In the genomic region with DNA sequence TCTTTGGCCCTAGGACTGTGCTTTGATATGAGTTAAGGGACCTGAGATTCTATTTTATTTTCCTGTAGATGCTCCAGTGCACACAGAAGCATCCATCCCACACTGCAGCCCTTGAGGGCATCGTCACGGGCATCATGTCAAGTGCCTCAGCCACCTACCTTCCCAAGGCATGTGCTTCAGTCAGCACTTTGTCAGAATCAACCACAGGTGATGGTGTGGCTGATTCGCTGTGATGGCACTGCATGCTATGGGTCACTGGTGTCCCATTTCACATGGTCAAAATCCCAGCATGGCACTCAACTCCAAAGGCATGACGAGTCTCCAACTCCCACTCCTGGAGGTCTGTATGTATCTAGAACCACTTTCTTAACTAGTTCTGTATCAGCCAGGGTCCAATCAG, we compare ENCODE assay signal across 28 cellular contexts. TPM values are rescaled to one million over a fixed set of nuclear protein-coding genes. Genes with fewer than 3 reads are reported as not detected.
"Had no signal": no experiment of that assay in that cellular context is flagged by ENCODE, and none has a peak within 500 bp of the region (broad histone marks: within the 10 kb centered on the region; RNA-seq: fewer than 3 reads in every experiment).

No MANE protein-coding gene starts in this region.

- H3K27me3 ChIP-seq: breast epithelium, Peyer's patch had no signal

- H3K36me3 ChIP-seq: breast epithelium, Peyer's patch, WERI-Rb-1 had no signal

- H3K4me1 Mint-ChIP-seq: activated CD4-positive, alpha-beta T cell treated with anti-CD3 and anti-CD28 coated beads for 36 hours; activated naive CD4-positive, alpha-beta T cell treated with anti-CD3 and anti-CD28 coated beads, Interleukin-2, amount 50 U/mL, for 24 hours; T-cell had no signal

- H3K4me3 Mint-ChIP-seq: activated CD4-positive, alpha-beta T cell treated with anti-CD3 and anti-CD28 coated beads for 36 hours; activated CD8-positive, alpha-beta T cell treated with anti-CD3 and anti-CD28 coated beads, Interleukin-2, amount 10 ng/mL, durations not matched to agents 7 days and 5 days; activated naive CD4-positive, alpha-beta T cell treated with anti-CD3 and anti-CD28 coated beads, Interleukin-2, amount 50 U/mL, for 24 hours; activated T-cell treated with anti-CD3 and anti-CD28 coated beads, Interleukin-2, amount 50 U/mL, for 24 hours; activated T-helper 1 cell treated with anti-CD3 and anti-CD28 coated beads, Interleukin-12 subunit alpha, Interleukin-12 subunit beta, Interleukin-2, Interleukin-4 antibody, amounts not matched to agents 30 ng/mL and 10 ng/mL and 1 ng/mL, durations not matched to agents 14 hours and 24 hours and 36 hours; T-cell had no signal

- H3K4me1 ChIP-seq: breast epithelium, Peyer's patch had no signal

- H3K9me3 Mint-ChIP-seq: activated naive CD4-positive, alpha-beta T cell treated with anti-CD3 and anti-CD28 coated beads, Interleukin-2, amount 50 U/mL, for 24 hours; activated T-cell treated with anti-CD3 and anti-CD28 coated beads, Interleukin-2, amount 50 U/mL, for 24 hours; activated T-helper 1 cell treated with anti-CD3 and anti-CD28 coated beads, Interleukin-12 subunit alpha, Interleukin-12 subunit beta, Interleukin-2, Interleukin-4 antibody, amounts not matched to agents 30 ng/mL and 10 ng/mL and 1 ng/mL, durations not matched to agents 14 hours and 24 hours and 36 hours had no signal

- H3K36me3 Mint-ChIP-seq: activated naive CD4-positive, alpha-beta T cell treated with anti-CD3 and anti-CD28 coated beads, Interleukin-2, amount 50 U/mL, for 24 hours; T-cell had no signal

- H3K27ac ChIP-seq: breast epithelium, Peyer's patch, SK-N-MC, WERI-Rb-1 had no signal

- ATAC-seq: activated CD4-positive, alpha-beta T cell treated with anti-CD3 and anti-CD28 coated beads for 36 hours; activated CD8-positive, alpha-beta T cell treated with anti-CD3 and anti-CD28 coated beads, Interleukin-2, amount 10 ng/mL, durations not matched to agents 7 days and 5 days; T-cell had no signal

- H3K4me3 ChIP-seq: breast epithelium, Peyer's patch, SK-N-MC had no signal

- H3K9me3 ChIP-seq: Peyer's patch had no signal

- H3K27ac Mint-ChIP-seq: activated CD4-positive, alpha-beta T cell treated with anti-CD3 and anti-CD28 coated beads for 36 hours; activated CD8-positive, alpha-beta T cell treated with anti-CD3 and anti-CD28 coated beads, Interleukin-2, amount 10 ng/mL, durations not matched to agents 7 days and 5 days; activated naive CD4-positive, alpha-beta T cell treated with anti-CD3 and anti-CD28 coated beads, Interleukin-2, amount 50 U/mL, for 24 hours; activated T-cell treated with anti-CD3 and anti-CD28 coated beads, Interleukin-2, amount 50 U/mL, for 24 hours; activated T-helper 1 cell treated with anti-CD3 and anti-CD28 coated beads, Interleukin-12 subunit alpha, Interleukin-12 subunit beta, Interleukin-2, Interleukin-4 antibody, amounts not matched to agents 30 ng/mL and 10 ng/mL and 1 ng/mL, durations not matched to agents 14 hours and 24 hours and 36 hours; T-cell had no signal

- DNase-seq: activated CD4-positive, alpha-beta T cell treated with anti-CD3 and anti-CD28 coated beads for 36 hours; activated CD8-positive, alpha-beta memory T cell treated with anti-CD3 and anti-CD28 coated beads, Interleukin-2, amount 50 U/mL, for 48 hours; activated CD8-positive, alpha-beta T cell treated with anti-CD3 and anti-CD28 coated beads, Interleukin-2, amount 10 ng/mL, durations not matched to agents 7 days and 5 days; activated effector memory CD4-positive, alpha-beta T cell treated with Interleukin-2 at 50 U/mL for 16 hours; activated naive CD4-positive, alpha-beta T cell; activated T-cell treated with anti-CD3 and anti-CD28 coated beads, Interleukin-2, amount 50 U/mL, for 24 hours; aorta; central memory CD4-positive, alpha-beta T cell; Kasumi-1; KBM-7; NCI-H1092; NCI-H1417 treated with DMSO at 0.1 percent for 48 hours; NCI-H1694; NCI-H2029; NCI-H345; NCI-H510A; NCI-H526 treated with DMSO at 0.1 percent for 48 hours; NCI-H82; NK-92 treated with Interleukin-12 subunit alpha and Interleukin-12 subunit beta, amount 100 ng/mL, for 24 hours; OCI-M1; Peyer's patch; T-cell; T-helper 2 cell; WERI-Rb-1 had no signal

RNA-seq across cellular contexts. Expression of a gene that starts 20.1 kb away (rescaled TPM):
- total RNA-seq: activated CD4-positive, alpha-beta T cell treated with anti-CD3 and anti-CD28 coated beads for 36 hours; activated CD8-positive, alpha-beta T cell treated with anti-CD3 and anti-CD28 coated beads, Interleukin-2, amount 10 ng/mL, durations not matched to agents 7 days and 5 days; activated T-helper 1 cell treated with anti-CD3 and anti-CD28 coated beads, Interleukin-12 subunit alpha, Interleukin-12 subunit beta, Interleukin-2, Interleukin-4 antibody, amounts not matched to agents 30 ng/mL and 10 ng/mL and 1 ng/mL, durations not matched to agents 14 hours and 24 hours and 36 hours had no signal
